13 cellular contexts compared by ENCODE assay signal in genomic region chr1:5950994-5951749, GRCh38.
"Had no signal": no experiment of that assay in that cellular context is flagged by ENCODE, and none has a peak within 500 bp of the region (broad histone marks: within the 10 kb centered on the region; RNA-seq: fewer than 3 reads in every experiment).

No MANE protein-coding gene starts in this region.

- ATAC-seq: activated naive CD8-positive, alpha-beta T cell treated with anti-CD3 and anti-CD28 coated beads, Interleukin-2, amount 50 U/mL, for 24 hours; activated T-cell treated with anti-CD3 and anti-CD28 coated beads, Interleukin-2, amount 50 U/mL, for 72 hours; left ventricle myocardium superior had no signal

- DNase-seq: activated CD4-positive, alpha-beta T cell treated with anti-CD3 and anti-CD28 coated beads, Interleukin-2, amount 50 U/mL, for 4 hours; activated naive CD4-positive, alpha-beta T cell treated with Interleukin-2 at 50 U/mL for 16 hours; activated naive CD8-positive, alpha-beta T cell treated with anti-CD3 and anti-CD28 coated beads, Interleukin-2, amount 50 U/mL, for 24 hours; activated T-cell treated with anti-CD3 and anti-CD28 coated beads, Interleukin-2, amount 50 U/mL, for 72 hours; effector CD4-positive, alpha-beta T cell; left ventricle myocardium superior; mesendoderm; SK-N-SH; stimulated activated CD4-positive, alpha-beta T cell treated with anti-CD3 and anti-CD28 coated beads, Interleukin-4, amount 100 ng/mL, for 4 hours; stomach; thyroid gland had no signal

- H3K27ac ChIP-seq: ascending aorta, skin epidermis, stomach, thyroid gland had no signal

- H3K27me3 Mint-ChIP-seq: activated naive CD8-positive, alpha-beta T cell treated with anti-CD3 and anti-CD28 coated beads, Interleukin-2, amount 50 U/mL, for 24 hours had no signal

- H3K27ac Mint-ChIP-seq: activated naive CD8-positive, alpha-beta T cell treated with anti-CD3 and anti-CD28 coated beads, Interleukin-2, amount 50 U/mL, for 24 hours; activated T-cell treated with anti-CD3 and anti-CD28 coated beads, Interleukin-2, amount 50 U/mL, for 72 hours had no signal

- H3K4me1 ChIP-seq: ascending aorta, stomach had no signal

- H3K9me3 Mint-ChIP-seq: activated naive CD8-positive, alpha-beta T cell treated with anti-CD3 and anti-CD28 coated beads, Interleukin-2, amount 50 U/mL, for 24 hours; activated T-cell treated with anti-CD3 and anti-CD28 coated beads, Interleukin-2, amount 50 U/mL, for 72 hours had no signal

- H3K27me3 ChIP-seq: ascending aorta, stomach, thyroid gland had no signal

- H3K9me3 ChIP-seq: ascending aorta, SK-N-SH, stomach, thyroid gland had no signal

- H3K4me3 Mint-ChIP-seq: activated naive CD8-positive, alpha-beta T cell treated with anti-CD3 and anti-CD28 coated beads, Interleukin-2, amount 50 U/mL, for 24 hours; activated T-cell treated with anti-CD3 and anti-CD28 coated beads, Interleukin-2, amount 50 U/mL, for 72 hours had no signal

- H3K4me3 ChIP-seq: ascending aorta, skin epidermis, stomach, thyroid gland had no signal
